ENCODE assay signal across 1 cellular context in the genomic region with DNA sequence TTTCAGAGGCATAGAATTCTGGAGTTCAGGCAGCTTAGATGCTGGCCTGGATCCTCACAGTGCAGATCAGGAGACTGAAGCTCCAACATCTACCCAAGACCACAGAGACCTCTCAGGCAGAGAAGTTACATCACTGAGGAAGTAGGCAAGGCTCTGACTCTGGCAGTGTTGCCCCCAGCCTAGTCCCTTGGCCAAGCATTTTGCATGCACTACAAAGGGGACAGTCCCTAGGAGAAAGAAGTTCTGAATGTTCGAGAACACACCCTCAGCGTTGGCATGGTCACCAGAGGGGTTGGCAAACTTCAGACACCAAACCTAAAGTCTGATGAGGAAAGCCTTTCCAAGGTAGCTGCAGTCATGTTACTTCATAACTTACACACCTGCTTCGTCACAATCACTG.
TF ChIP-seq lines count a peak whose summit lies in the region.

No MANE protein-coding gene starts in this region.

TF ChIP-seq in WTC11, 78 proteins besides CTCF, POLR2A, EP300 and RAD21 (continued from another document):
- TF ChIP-seq, protein P1, sequence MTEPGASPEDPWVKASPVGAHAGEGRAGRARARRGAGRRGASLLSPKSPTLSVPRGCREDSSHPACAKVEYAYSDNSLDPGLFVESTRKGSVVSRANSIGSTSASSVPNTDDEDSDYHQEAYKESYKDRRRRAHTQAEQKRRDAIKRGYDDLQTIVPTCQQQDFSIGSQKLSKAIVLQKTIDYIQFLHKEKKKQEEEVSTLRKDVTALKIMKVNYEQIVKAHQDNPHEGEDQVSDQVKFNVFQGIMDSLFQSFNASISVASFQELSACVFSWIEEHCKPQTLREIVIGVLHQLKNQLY (CRISPR knock-in tag; IDR thresholded peaks at IDR 0.05): no peak
- TF ChIP-seq GRHL2 (CRISPR knock-in tag; IDR thresholded peaks at IDR 0.05; ENCODE audit: insufficient replicate concordance, severe bottlenecking) (no peak), CREB1 (CRISPR knock-in tag; IDR thresholded peaks at IDR 0.05) (no peak), ZBTB21 (CRISPR knock-in tag; IDR thresholded peaks at IDR 0.05; ENCODE audit: borderline replicate concordance) (no peak), ZNF263 (CRISPR knock-in tag; IDR thresholded peaks at IDR 0.05; ENCODE audit: low read depth) (no peak)
- TF ChIP-seq, protein P2, sequence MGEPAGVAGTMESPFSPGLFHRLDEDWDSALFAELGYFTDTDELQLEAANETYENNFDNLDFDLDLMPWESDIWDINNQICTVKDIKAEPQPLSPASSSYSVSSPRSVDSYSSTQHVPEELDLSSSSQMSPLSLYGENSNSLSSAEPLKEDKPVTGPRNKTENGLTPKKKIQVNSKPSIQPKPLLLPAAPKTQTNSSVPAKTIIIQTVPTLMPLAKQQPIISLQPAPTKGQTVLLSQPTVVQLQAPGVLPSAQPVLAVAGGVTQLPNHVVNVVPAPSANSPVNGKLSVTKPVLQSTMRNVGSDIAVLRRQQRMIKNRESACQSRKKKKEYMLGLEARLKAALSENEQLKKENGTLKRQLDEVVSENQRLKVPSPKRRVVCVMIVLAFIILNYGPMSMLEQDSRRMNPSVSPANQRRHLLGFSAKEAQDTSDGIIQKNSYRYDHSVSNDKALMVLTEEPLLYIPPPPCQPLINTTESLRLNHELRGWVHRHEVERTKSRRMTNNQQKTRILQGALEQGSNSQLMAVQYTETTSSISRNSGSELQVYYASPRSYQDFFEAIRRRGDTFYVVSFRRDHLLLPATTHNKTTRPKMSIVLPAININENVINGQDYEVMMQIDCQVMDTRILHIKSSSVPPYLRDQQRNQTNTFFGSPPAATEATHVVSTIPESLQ (CRISPR knock-in tag; IDR thresholded peaks at IDR 0.05): no peak
